In genomic region chr11:2474059-2474901, GRCh38 we compare ENCODE assay signal across 16 cellular contexts. TPM values are rescaled to one million over a fixed set of nuclear protein-coding genes. Genes with fewer than 3 reads are reported as not detected.
DNase-seq lines count a peak whose midpoint lies in the region; ATAC-seq and TF ChIP-seq lines count a peak whose summit lies in the region.
"Had no signal": no experiment of that assay in that cellular context is flagged by ENCODE, and none has a peak within 500 bp of the region (broad histone marks: within the 10 kb centered on the region; RNA-seq: fewer than 3 reads in every experiment).

No MANE protein-coding gene starts in this region.

- H3K4me2 ChIP-seq in trophoblast cell (ENCODE audit: low read length): no peak overlapping the region

- H3K9me3 ChIP-seq in colonic mucosa: no peaks in the 10 kb centered on the region
- H3K9me3 ChIP-seq in mucosa of rectum (ENCODE audit: control insufficient read depth in 2 of 2, low read length in 2 of 2): no peaks in the 10 kb centered on the region
- H3K9me3 ChIP-seq in aorta (ENCODE audit: control insufficient read depth, low read length): no peaks in the 10 kb centered on the region
- H3K9me3 ChIP-seq in trophoblast cell (ENCODE audit: insufficient read depth, low read depth, low read length): peaks cover 10% of the 10 kb centered on the region

- H4K91ac ChIP-seq in trophoblast cell (ENCODE audit: low read depth, low read length): no peak overlapping the region

- no peak overlapping the region for H2BK120ac ChIP-seq in trophoblast cell (ENCODE audit: insufficient read depth, low read length, poor library complexity)

- no peak overlapping the region for H3K4me3 ChIP-seq in colonic mucosa
- no peak overlapping the region for H3K4me3 ChIP-seq in mucosa of rectum (ENCODE audit: low read length in 2 of 2)
- H3K4me3 ChIP-seq in aorta (ENCODE audit: low read length in 2 of 2): no peak overlapping the region
- no peak overlapping the region for H3K4me3 ChIP-seq in trophoblast cell (ENCODE audit: low read depth, low read length)

- no peak overlapping the region for H3K23ac ChIP-seq in trophoblast cell (ENCODE audit: low read length)

- no peak overlapping the region for H4K12ac ChIP-seq in trophoblast cell (ENCODE audit: low read depth, low read length)

- H3K9ac ChIP-seq in colonic mucosa (ENCODE audit: low read depth in 2 of 2, low read length in 2 of 2): peak overlapping the region in 1 of 2 donors; percentile 5
- peak overlapping the region in 1 of 2 donors; percentile 24 for H3K9ac ChIP-seq in mucosa of rectum (ENCODE audit: low read depth in 1 of 2, low read length in 2 of 2)
- no peak overlapping the region for H3K9ac ChIP-seq in trophoblast cell (ENCODE audit: low read length)

- H3K27me3 ChIP-seq in colonic mucosa (no peaks in the 10 kb centered on the region), mucosa of rectum (ENCODE audit: control insufficient read depth in 2 of 2, insufficient read depth in 2 of 2, low read length in 2 of 2) (no peaks in the 10 kb centered on the region), aorta (ENCODE audit: control insufficient read depth in 1 of 2, insufficient read depth in 2 of 2, low read length in 1 of 2) (no peaks in the 10 kb centered on the region), trophoblast cell (ENCODE audit: insufficient read depth, low read length) (no peaks in the 10 kb centered on the region)

- H2BK12ac ChIP-seq in trophoblast cell (ENCODE audit: low read length): no peak overlapping the region

- H3K14ac ChIP-seq in trophoblast cell (ENCODE audit: low read length): no peak overlapping the region

- H3K27ac ChIP-seq in colonic mucosa (no peak overlapping the region), mucosa of rectum (ENCODE audit: low read depth in 2 of 2, low read length in 2 of 2) (peak overlapping the region; percentile 22 to 23), aorta (ENCODE audit: low read depth in 1 of 2, low read length in 2 of 2) (no peak overlapping the region), trophoblast cell (ENCODE audit: low read depth, low read length) (no peak overlapping the region)
- H3K27ac ChIP-seq: VCaP had no signal

- intact Hi-C loops in colonic mucosa (cut with DNase I): no loop called here
- intact Hi-C loops in aorta (cut with DNase I): no loop called here

- TF ChIP-seq CTCF in colonic mucosa (IDR thresholded peaks at IDR 0.05): no peak

- H3K18ac ChIP-seq in trophoblast cell (ENCODE audit: low read length): no peak overlapping the region

- no peaks in the 10 kb centered on the region for H3K36me3 ChIP-seq in colonic mucosa
- peaks cover 0 to 2% of the 10 kb centered on the region in 2 donors for H3K36me3 ChIP-seq in mucosa of rectum (ENCODE audit: control insufficient read depth in 2 of 2, insufficient read depth in 2 of 2, low read length in 2 of 2)
- H3K36me3 ChIP-seq in aorta (ENCODE audit: control insufficient read depth in 1 of 2, insufficient read depth in 2 of 2, low read length in 1 of 2): no peaks in the 10 kb centered on the region
- no peaks in the 10 kb centered on the region for H3K36me3 ChIP-seq in trophoblast cell (ENCODE audit: control insufficient read depth in 1 of 2, insufficient read depth in 2 of 2, low read length in 2 of 2)

- no peak overlapping the region for H2BK5ac ChIP-seq in trophoblast cell (ENCODE audit: low read depth, low read length, poor library complexity)

- no peak overlapping the region for H2AFZ ChIP-seq in trophoblast cell (ENCODE audit: insufficient read depth, low read length, poor library complexity)

- no peaks in the 10 kb centered on the region for H3K79me2 ChIP-seq in trophoblast cell (ENCODE audit: control insufficient read depth, insufficient read depth, low read length, poor library complexity)

- no peaks in the 10 kb centered on the region for H3K79me1 ChIP-seq in trophoblast cell (ENCODE audit: low read length)

- no peak for ATAC-seq in aorta (ENCODE audit: low FRiP score)
- no peak for ATAC-seq in HG03280 (IDR thresholded peaks at IDR 0.05; ENCODE audit: unreplicated experiment)
- no peak for ATAC-seq in HG03565 (IDR thresholded peaks at IDR 0.05; ENCODE audit: unreplicated experiment)

- no peak overlapping the region for H3K4ac ChIP-seq in trophoblast cell (ENCODE audit: low read depth, low read length)

- H2AK5ac ChIP-seq in trophoblast cell (ENCODE audit: low read length): no peak overlapping the region

- H4K8ac ChIP-seq in trophoblast cell (ENCODE audit: low read depth, low read length): no peak overlapping the region

- WGBS in aorta, 2 donors: 80 to 85% methylated on average over 19 of the region's 19 CpGs
- no CpG with 5 or more reads among the region's 19 CpGs for whole genome bisulfite sequencing in trophoblast cell (ENCODE audit: extremely low coverage, insufficient coverage, insufficient read length)

- peak; percentile 94 for DNase-seq in DMS153 (lab: John Stamatoyannopoulos, UW)
- peak; percentile 89 for DNase-seq in NCI-H2029 (lab: John Stamatoyannopoulos, UW)
- DNase-seq in colonic mucosa: peak; percentile 70
- DNase-seq in aorta: no peak
- DNase-seq in trophoblast cell: no peak
- DNase-seq: activated T-cell treated with anti-CD3 and anti-CD28 coated beads, Interleukin-2, amount 50 U/mL, for 24 hours; NCI-H446 treated with DMSO at 0.1 percent for 48 hours; stimulated activated CD4-positive, alpha-beta T cell treated with anti-CD3 and anti-CD28 coated beads, Interleukin-4, amount 100 ng/mL, for 24 hours; stimulated activated naive CD4-positive, alpha-beta T cell had no signal

- H3K4me1 ChIP-seq in colonic mucosa (no peaks in the 10 kb centered on the region), mucosa of rectum (ENCODE audit: control insufficient read depth in 2 of 2, insufficient read depth in 2 of 2, low read length in 2 of 2) (peaks cover 3 to 5% of the 10 kb centered on the region in 2 donors), aorta (ENCODE audit: control insufficient read depth in 1 of 2, insufficient read depth in 2 of 2, low read length in 2 of 2) (no peaks in the 10 kb centered on the region), trophoblast cell (ENCODE audit: control insufficient read depth in 1 of 2, insufficient read depth in 2 of 2, low read length in 2 of 2) (no peaks in the 10 kb centered on the region)

RNA-seq across cellular contexts. Expression of gene KCNQ1, which starts 29.5 kb away (rescaled TPM):
- total RNA-seq in colonic mucosa (10 to 100 TPM; 51.4 to 55.8 TPM), aorta (10 to 100 TPM in 1 of 2 donors, 1 to 10 TPM in 1; 6.2 to 11.5 TPM)
- 1 to 10 TPM in 1 of 2 donors, under 1 TPM in 1; 0.67 to 5.4 TPM for polyA plus RNA-seq in aorta
- 0.53 and 0.64 TPM in 2 replicates for polyA plus RNA-seq in trophoblast cell (2013)

RNA-seq across cellular contexts. Expression of gene TRPM5, which starts 30.0 kb away (rescaled TPM):
- total RNA-seq in colonic mucosa (1 to 10 TPM; 1.3 to 1.9 TPM), aorta (not detected)
- under 1 TPM in 1 of 2 donors, not detected in 1; 0.25 TPM for polyA plus RNA-seq in aorta
- 0.03 and 0.04 TPM in 2 replicates for polyA plus RNA-seq in trophoblast cell (2013)
- total RNA-seq: B cell, pulmonary artery endothelial cell, SK-MEL-5 had no signal

Comparison
In these comparisons a context has a peak if more than half of its experiments do, and no peak if none do; other contexts are left out.
1. DNase-seq: peak in DMS153 (single experiment), NCI-H2029 (single experiment) and colonic mucosa (single experiment); none in aorta (0 of 2) and trophoblast cell (0 of 2).
2. H3K27ac ChIP-seq: peak in mucosa of rectum (2 of 2); none in colonic mucosa (single experiment), aorta (0 of 2) and trophoblast cell (single experiment).
3. RNA of gene KCNQ1, which starts 29.5 kb away (total RNA-seq): 51.4 to 55.8 TPM in colonic mucosa; 6.2 to 11.5 TPM in aorta; every median in the first group is over 4 times any median in the second.